In the genomic region with DNA sequence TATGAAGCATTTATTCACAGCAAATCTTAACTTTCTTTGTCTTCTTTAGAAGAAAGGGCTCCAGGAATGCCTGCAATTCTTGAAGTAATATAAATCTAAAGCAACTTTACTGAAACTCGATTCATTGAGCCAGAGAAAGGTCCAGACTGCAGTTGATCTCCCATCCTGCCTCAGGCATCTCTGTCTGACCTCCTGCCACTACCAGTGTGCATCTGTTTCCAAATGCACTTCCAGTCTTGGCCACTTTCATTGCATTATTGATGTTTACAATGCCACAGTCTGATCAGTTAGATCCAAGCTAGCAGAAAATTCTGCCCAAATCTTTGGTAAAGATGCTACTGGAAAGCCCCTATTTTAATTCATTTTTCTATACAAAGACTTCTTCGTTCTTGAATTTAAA, we compare ENCODE assay signal across 28 cellular contexts.
"Had no signal": no experiment of that assay in that cellular context is flagged by ENCODE, and none has a peak within 500 bp of the region (broad histone marks: within the 10 kb centered on the region; RNA-seq: fewer than 3 reads in every experiment).

No MANE protein-coding gene starts in this region.

- H3K27ac Mint-ChIP-seq: immature natural killer cell; mesothelial cell of epicardium; naive B cell; natural killer cell; nephron progenitor cell; progenitor cell of endocrine pancreas; stimulated activated effector memory CD8-positive, alpha-beta T cell treated with anti-CD3 and anti-CD28 coated beads, Interleukin-12 subunit alpha, Interleukin-12 subunit beta, amount 100 ng/mL, for 72 hours; stimulated activated naive CD8-positive, alpha-beta T cell treated with anti-CD3 and anti-CD28 coated beads, Interleukin-15, Interleukin-2, amounts not matched to agents 100 ng/mL and 50 ng/mL, for 24 hours had no signal

- FAIRE-seq: islet of Langerhans, kidney, small intestine, urothelium cell line had no signal

- ATAC-seq: left colon, left lung, natural killer cell, right cardiac atrium, upper lobe of right lung had no signal

- H3K9me3 Mint-ChIP-seq: immature natural killer cell; mesothelial cell of epicardium; naive B cell; natural killer cell; nephron progenitor cell; stimulated activated effector memory CD8-positive, alpha-beta T cell treated with anti-CD3 and anti-CD28 coated beads, Interleukin-12 subunit alpha, Interleukin-12 subunit beta, amount 100 ng/mL, for 72 hours; stimulated activated naive CD8-positive, alpha-beta T cell treated with anti-CD3 and anti-CD28 coated beads, Interleukin-15, Interleukin-2, amounts not matched to agents 100 ng/mL and 50 ng/mL, for 24 hours had no signal

- H3K4me1 ChIP-seq: left lung, suprapubic skin, upper lobe of right lung had no signal

- H3K4me3 Mint-ChIP-seq: immature natural killer cell; mesothelial cell of epicardium; natural killer cell; nephron progenitor cell; stimulated activated effector memory CD8-positive, alpha-beta T cell treated with anti-CD3 and anti-CD28 coated beads, Interleukin-12 subunit alpha, Interleukin-12 subunit beta, amount 100 ng/mL, for 72 hours; stimulated activated naive CD8-positive, alpha-beta T cell treated with anti-CD3 and anti-CD28 coated beads, Interleukin-15, Interleukin-2, amounts not matched to agents 100 ng/mL and 50 ng/mL, for 24 hours had no signal

- DNase-seq: hypothalamus; immature natural killer cell; kidney; left colon; left lung; mesendoderm; naive B cell; natural killer cell; nephron progenitor cell; ovary; right cardiac atrium; sigmoid colon; small intestine; spleen; stimulated activated CD4-positive, alpha-beta T cell treated with anti-CD3 and anti-CD28 coated beads, Interleukin-4, amount 100 ng/mL, for 24 hours; stimulated activated naive CD4-positive, alpha-beta T cell; tibial artery; trophoblast cell; upper lobe of right lung had no signal

- H3K36me3 Mint-ChIP-seq: immature natural killer cell; mesothelial cell of epicardium; naive B cell; natural killer cell; stimulated activated effector memory CD8-positive, alpha-beta T cell treated with anti-CD3 and anti-CD28 coated beads, Interleukin-12 subunit alpha, Interleukin-12 subunit beta, amount 100 ng/mL, for 72 hours had no signal

- H3K4me3 ChIP-seq: left lung, lung, ovary, sigmoid colon, spleen, suprapubic skin, thoracic aorta, tibial artery, upper lobe of right lung had no signal

- H3K27me3 ChIP-seq: left lung, ovary, sigmoid colon, suprapubic skin, upper lobe of right lung had no signal

- H3K27ac ChIP-seq: left lung, ovary, sigmoid colon, spleen, suprapubic skin, thoracic aorta, tibial artery, upper lobe of right lung had no signal

- H3K4me1 Mint-ChIP-seq: immature natural killer cell; naive B cell; natural killer cell; stimulated activated effector memory CD8-positive, alpha-beta T cell treated with anti-CD3 and anti-CD28 coated beads, Interleukin-12 subunit alpha, Interleukin-12 subunit beta, amount 100 ng/mL, for 72 hours had no signal

- H3K36me3 ChIP-seq: left lung, ovary, sigmoid colon, spleen, suprapubic skin, thoracic aorta, tibial artery, upper lobe of right lung had no signal

- H3K9me3 ChIP-seq: left lung, ovary, sigmoid colon, spleen, suprapubic skin, thoracic aorta, tibial artery, upper lobe of right lung had no signal
